Comparison of ENCODE assay signal across 13 cellular contexts in the genomic region with DNA sequence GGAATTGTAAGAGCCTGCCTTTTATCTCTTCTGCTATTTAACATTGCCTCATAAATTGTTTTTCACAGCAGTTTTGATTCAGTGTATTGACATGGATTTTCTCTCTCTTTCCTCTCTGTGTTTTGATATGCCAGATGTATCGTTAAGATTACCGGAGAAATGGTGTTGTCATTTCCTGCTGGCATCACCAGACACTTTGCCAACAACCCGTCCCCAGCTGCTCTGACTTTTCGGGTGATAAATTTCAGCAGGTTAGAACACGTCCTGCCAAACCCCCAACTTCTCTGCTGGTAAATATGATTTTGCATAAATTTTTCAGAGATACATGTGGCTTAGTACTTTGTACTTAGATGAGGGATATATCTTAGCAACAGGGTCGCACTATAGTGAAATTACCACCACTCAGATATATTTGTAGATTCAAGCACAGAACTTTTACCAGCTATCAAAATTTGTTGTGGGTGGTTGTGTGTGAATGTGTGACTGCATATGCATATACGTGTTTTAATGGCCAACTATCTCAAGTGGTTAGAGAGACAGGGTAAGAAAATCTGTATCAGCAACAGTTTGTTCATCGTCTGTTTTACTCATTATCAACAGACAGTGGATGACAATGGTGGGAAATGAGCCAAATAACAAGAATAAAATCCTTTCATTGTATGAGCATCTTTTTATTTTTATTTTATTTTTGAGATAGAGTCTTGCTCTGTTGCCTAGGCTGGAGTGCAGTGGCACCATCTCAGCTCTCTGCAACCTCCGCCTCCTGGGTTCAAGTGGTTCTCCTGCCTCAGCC. TPM values are rescaled to one million over a fixed set of nuclear protein-coding genes. Genes with fewer than 3 reads are reported as not detected.
DNase-seq lines count a peak whose midpoint lies in the region; ATAC-seq and TF ChIP-seq lines count a peak whose summit lies in the region.
"Had no signal": no experiment of that assay in that cellular context is flagged by ENCODE, and none has a peak within 500 bp of the region (broad histone marks: within the 10 kb centered on the region; RNA-seq: fewer than 3 reads in every experiment).

No MANE protein-coding gene starts in this region.

- H3K27ac ChIP-seq in VCaP = peak overlapping the region; percentile 72
- H3K27ac ChIP-seq in tibial nerve = no peak overlapping the region
- no peak overlapping the region for H3K27ac ChIP-seq in spleen
- H3K27ac ChIP-seq: ascending aorta had no signal

- H3K36me3 Mint-ChIP-seq in activated T-cell treated with anti-CD3 and anti-CD28 coated beads, Interleukin-2, amount 50 U/mL, for 24 hours (ENCODE audit: low read depth) = no peaks in the 10 kb centered on the region
- H3K36me3 Mint-ChIP-seq in naive B cell = no peaks in the 10 kb centered on the region

- ATAC-seq in naive B cell (ENCODE audit: low read depth in 2 of 2) = peak; percentile 35 to 59
- ATAC-seq: esophagus mucosa, PC-3 had no signal

- TF ChIP-seq CTCF in VCaP (conservative IDR thresholded peaks at IDR 0.05) = no peak
- TF ChIP-seq CTCF in tibial nerve (IDR thresholded peaks at IDR 0.05) = no peak
- TF ChIP-seq CTCF in spleen (IDR thresholded peaks at IDR 0.05 in 8 of 11, conservative IDR thresholded peaks at IDR 0.05 in 3 of 11) = no peak

- intact Hi-C loops in spleen (cut with DNase I; ENCODE audit: low total_unique reads) = loop anchor here (10.0 kb wide), 1 partner anchor 475 kb away; no protein-coding TSS in a partner anchor

- TF ChIP-seq EP300 in tibial nerve (IDR thresholded peaks at IDR 0.05) = no peak

- WGBS in tibial nerve, 2 donors = 69 to 73% methylated on average over 9 of the region's 9 CpGs
- 21 to 35% (median 27%) methylated on average over 9 of the region's 9 CpGs for WGBS in spleen, 5 donors

- H3K9me3 ChIP-seq in tibial nerve (no peaks in the 10 kb centered on the region), spleen (no peaks in the 10 kb centered on the region)
- H3K9me3 ChIP-seq: ascending aorta had no signal

- H3K9me3 Mint-ChIP-seq in activated T-cell treated with anti-CD3 and anti-CD28 coated beads, Interleukin-2, amount 50 U/mL, for 24 hours = no peaks in the 10 kb centered on the region
- peaks cover 0 to 3% (median 1%) of the 10 kb centered on the region in 7 donors for H3K9me3 Mint-ChIP-seq in naive B cell
- H3K9me3 Mint-ChIP-seq: activated B cell treated with CpG ODN at 0.5 μM for 24 hours had no signal

- peaks cover 13% of the 10 kb centered on the region for H3K27me3 Mint-ChIP-seq in activated T-cell treated with anti-CD3 and anti-CD28 coated beads, Interleukin-2, amount 50 U/mL, for 24 hours
- H3K27me3 Mint-ChIP-seq in naive B cell = peaks cover 0 to 9% (median 6%) of the 10 kb centered on the region in 3 donors

- no peak for DNase-seq in activated T-cell treated with anti-CD3 and anti-CD28 coated beads, Interleukin-2, amount 50 U/mL, for 24 hours
- DNase-seq in activated T-cell treated with anti-CD3 and anti-CD28 coated beads, Interleukin-2, amount 50 U/mL, for 1 hour = no peak
- DNase-seq in KG1 (lab: John Stamatoyannopoulos, UW) = peak; percentile 65
- DNase-seq in naive B cell = peak; percentile 5
- DNase-seq in tibial nerve (ENCODE audit: low spot score in 2 of 2) = no peak
- DNase-seq in spleen = no peak
- DNase-seq in NCI-H510A (lab: John Stamatoyannopoulos, UW) = no peak
- DNase-seq: activated B cell treated with CpG ODN at 0.5 μM for 24 hours, islet precursor cell, PC-3 had no signal

- peaks cover 0 to 8% (median 0%) of the 10 kb centered on the region in 4 donors for H3K4me1 ChIP-seq in tibial nerve
- H3K4me1 ChIP-seq in spleen = peaks cover 0 to 18% (median 3%) of the 10 kb centered on the region in 6 donors
- H3K4me1 ChIP-seq: ascending aorta had no signal

- H3K27ac Mint-ChIP-seq in activated T-cell treated with anti-CD3 and anti-CD28 coated beads, Interleukin-2, amount 50 U/mL, for 24 hours = peak overlapping the region; percentile 53
- H3K27ac Mint-ChIP-seq in naive B cell = peak overlapping the region in 2 of 6 donors; percentile 28 to 35
- H3K27ac Mint-ChIP-seq: activated B cell treated with CpG ODN at 0.5 μM for 24 hours had no signal

- H3K27me3 ChIP-seq in tibial nerve (no peaks in the 10 kb centered on the region), spleen (replicated peaks in 1 of 7) (peaks cover 0 to 6% (median 0%) of the 10 kb centered on the region in 7 donors)
- H3K27me3 ChIP-seq: ascending aorta had no signal

- H3K36me3 ChIP-seq in tibial nerve = no peaks in the 10 kb centered on the region
- H3K36me3 ChIP-seq in spleen = no peaks in the 10 kb centered on the region

- H3K4me3 ChIP-seq in tibial nerve (no peak overlapping the region), spleen (no peak overlapping the region)
- H3K4me3 ChIP-seq: ascending aorta had no signal

- peaks cover 37% of the 10 kb centered on the region for H3K4me1 Mint-ChIP-seq in activated T-cell treated with anti-CD3 and anti-CD28 coated beads, Interleukin-2, amount 50 U/mL, for 24 hours (ENCODE audit: low read depth)
- peaks cover 0 to 15% (median 13%) of the 10 kb centered on the region in 3 donors for H3K4me1 Mint-ChIP-seq in naive B cell

- TF ChIP-seq POLR2A in tibial nerve (IDR thresholded peaks at IDR 0.05) (no peak), spleen (IDR thresholded peaks at IDR 0.05) (no peak)

- H3K4me3 Mint-ChIP-seq in activated T-cell treated with anti-CD3 and anti-CD28 coated beads, Interleukin-2, amount 50 U/mL, for 24 hours = no peak overlapping the region
- H3K4me3 Mint-ChIP-seq in naive B cell = no peak overlapping the region
- H3K4me3 Mint-ChIP-seq: activated B cell treated with CpG ODN at 0.5 μM for 24 hours had no signal

RNA-seq across cellular contexts. Expression of a gene that starts 22.9 kb away (rescaled TPM):
- polyA plus RNA-seq in naive B cell (ENCODE audit: low read depth in 6 of 6) = not detected
- total RNA-seq in tibial nerve = 1 to 10 TPM in 2 of 4 donors, under 1 TPM in 1, not detected in 1; 0.78 to 6.3 (median 4.5) TPM
- 1 to 10 TPM in 3 of 7 donors, under 1 TPM in 3, not detected in 1; 0.37 to 2.5 (median 0.92) TPM for total RNA-seq in spleen
- polyA plus RNA-seq in spleen = under 1 TPM in 2 of 3 donors, not detected in 1; 0.09 to 0.16 TPM
- total RNA-seq: activated B cell treated with CpG ODN at 0.5 μM for 24 hours, esophagus mucosa, PC-3 had no signal

Comparison
In these comparisons a context has a peak if more than half of its experiments do, and no peak if none do; other contexts are left out.
1. DNase-seq: peak in KG1 (single experiment) and naive B cell (single experiment); none in activated T-cell treated with anti-CD3 and anti-CD28 coated beads, Interleukin-2, amount 50 U/mL, for 24 hours (single experiment), activated T-cell treated with anti-CD3 and anti-CD28 coated beads, Interleukin-2, amount 50 U/mL, for 1 hour (single experiment), tibial nerve (0 of 2), spleen (single experiment) and NCI-H510A (single experiment).